In the genomic region with DNA sequence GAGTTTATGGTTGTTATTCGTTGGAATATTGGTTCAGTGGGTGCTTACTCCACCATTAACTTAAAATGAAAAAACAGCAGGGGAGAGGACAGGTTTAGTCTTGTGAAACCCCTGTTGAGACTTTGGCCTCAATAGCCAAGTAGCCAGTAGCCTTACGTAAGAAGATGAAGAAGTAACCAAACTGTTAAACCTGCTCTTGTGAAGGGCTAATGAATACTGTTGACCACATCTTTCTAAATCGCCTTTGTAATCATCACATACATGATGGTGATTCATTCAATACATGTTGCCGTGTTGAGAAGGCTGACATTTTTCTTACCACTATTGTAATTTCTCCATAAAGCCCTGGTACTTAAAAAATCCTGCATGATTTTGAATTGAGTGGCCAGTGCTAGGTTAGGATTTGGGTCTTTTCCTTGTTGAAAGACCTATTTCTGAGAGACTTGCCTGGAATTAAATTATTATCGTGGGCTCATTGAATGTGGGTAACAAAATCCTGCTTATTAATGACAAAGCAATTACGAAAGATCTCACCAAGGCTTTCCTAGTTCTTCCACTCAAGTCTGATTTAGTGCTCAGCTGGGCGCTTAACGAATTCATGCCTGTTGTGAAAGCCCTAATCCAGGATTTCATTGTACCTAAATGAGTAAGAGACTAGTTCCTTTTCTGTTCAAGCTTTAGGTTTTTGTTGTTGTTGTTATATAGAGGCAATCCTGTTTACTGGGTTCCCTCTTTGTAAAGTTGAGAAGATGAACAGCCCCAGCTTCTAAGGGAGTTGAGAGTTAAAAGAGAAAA, we compare ENCODE assay signal across 15 cellular contexts.
"Had no signal": no experiment of that assay in that cellular context is flagged by ENCODE, and none has a peak within 500 bp of the region (broad histone marks: within the 10 kb centered on the region; RNA-seq: fewer than 3 reads in every experiment).

No MANE protein-coding gene starts in this region.

- ATAC-seq: activated CD8-positive, alpha-beta memory T cell treated with anti-CD3 and anti-CD28 coated beads, Interleukin-2, amount 10 ng/mL, durations not matched to agents 7 days and 5 days; activated T-cell treated with anti-CD3 and anti-CD28 coated beads, Interleukin-2, amount 50 U/mL, for 4 hours; lower lobe of right lung; pancreas had no signal

- H3K9me3 Mint-ChIP-seq: activated T-cell treated with anti-CD3 and anti-CD28 coated beads, Interleukin-2, amount 50 U/mL, for 4 hours; central memory CD8-positive, alpha-beta T cell; stimulated activated naive CD8-positive, alpha-beta T cell treated with anti-CD3 and anti-CD28 coated beads, Interleukin-15, Interleukin-2, amounts not matched to agents 100 ng/mL and 50 ng/mL, for 24 hours; T-helper 2 cell treated with Interferon-gamma antibody and Interleukin-4, amounts not matched to agents 5 μg/mL and 100 μg/mL, for 36 hours had no signal

- H3K27me3 ChIP-seq: esophagus muscularis mucosa, pancreas had no signal

- H3K9me3 ChIP-seq: esophagus muscularis mucosa, lower lobe of right lung, pancreas had no signal

- DNase-seq: activated CD4-positive, alpha-beta T cell treated with anti-CD3 and anti-CD28 coated beads for 1 hour; activated CD4-positive, alpha-beta T cell treated with anti-CD3 and anti-CD28 coated beads, Interleukin-2, amount 50 U/mL, for 48 hours; activated CD8-positive, alpha-beta memory T cell treated with anti-CD3 and anti-CD28 coated beads, Interleukin-2, amount 10 ng/mL, durations not matched to agents 7 days and 5 days; activated gamma-delta T cell; activated T-cell treated with anti-CD3 and anti-CD28 coated beads, Interleukin-2, amount 50 U/mL, for 4 hours; hypothalamus; lower lobe of right lung; midbrain; pancreas; stimulated activated CD4-positive, alpha-beta T cell treated with anti-CD3 and anti-CD28 coated beads, Interleukin-15, amount 100 ng/mL, for 24 hours; stimulated activated CD4-positive, alpha-beta T cell treated with anti-CD3 and anti-CD28 coated beads, Interleukin-4, amount 100 ng/mL, for 24 hours had no signal

- H3K4me3 Mint-ChIP-seq: activated CD8-positive, alpha-beta memory T cell treated with anti-CD3 and anti-CD28 coated beads, Interleukin-2, amount 10 ng/mL, durations not matched to agents 7 days and 5 days; activated T-cell treated with anti-CD3 and anti-CD28 coated beads, Interleukin-2, amount 50 U/mL, for 4 hours; central memory CD8-positive, alpha-beta T cell; stimulated activated naive CD8-positive, alpha-beta T cell treated with anti-CD3 and anti-CD28 coated beads, Interleukin-15, Interleukin-2, amounts not matched to agents 100 ng/mL and 50 ng/mL, for 24 hours; T-helper 2 cell treated with Interferon-gamma antibody and Interleukin-4, amounts not matched to agents 5 μg/mL and 100 μg/mL, for 36 hours had no signal

- H3K27ac Mint-ChIP-seq: activated CD8-positive, alpha-beta memory T cell treated with anti-CD3 and anti-CD28 coated beads, Interleukin-2, amount 10 ng/mL, durations not matched to agents 7 days and 5 days; stimulated activated naive CD8-positive, alpha-beta T cell treated with anti-CD3 and anti-CD28 coated beads, Interleukin-15, Interleukin-2, amounts not matched to agents 100 ng/mL and 50 ng/mL, for 24 hours; T-helper 2 cell treated with Interferon-gamma antibody and Interleukin-4, amounts not matched to agents 5 μg/mL and 100 μg/mL, for 36 hours had no signal

- H3K4me3 ChIP-seq: esophagus muscularis mucosa, lower lobe of right lung, pancreas had no signal

- H3K36me3 ChIP-seq: pancreas had no signal

- H3K4me1 Mint-ChIP-seq: activated CD8-positive, alpha-beta memory T cell treated with anti-CD3 and anti-CD28 coated beads, Interleukin-2, amount 10 ng/mL, durations not matched to agents 7 days and 5 days; central memory CD8-positive, alpha-beta T cell had no signal

- H3K4me1 ChIP-seq: esophagus muscularis mucosa, lower lobe of right lung, pancreas had no signal

- H3K27ac ChIP-seq: esophagus muscularis mucosa, lower lobe of right lung, pancreas had no signal

- H3K27me3 Mint-ChIP-seq: activated CD8-positive, alpha-beta memory T cell treated with anti-CD3 and anti-CD28 coated beads, Interleukin-2, amount 10 ng/mL, durations not matched to agents 7 days and 5 days; central memory CD8-positive, alpha-beta T cell; stimulated activated naive CD8-positive, alpha-beta T cell treated with anti-CD3 and anti-CD28 coated beads, Interleukin-15, Interleukin-2, amounts not matched to agents 100 ng/mL and 50 ng/mL, for 24 hours had no signal
